1 cellular context compared by ENCODE assay signal in genomic region chr2:42132966-42133641, GRCh38.
TF ChIP-seq lines count a peak whose summit lies in the region.

No MANE protein-coding gene starts in this region.

TF ChIP-seq in HepG2, 621 proteins besides CTCF, POLR2A, EP300 and RAD21 (continued from another document and continues in another):
- TF ChIP-seq ZNF710 (CRISPR knock-in tag; IDR thresholded peaks at IDR 0.05; ENCODE audit: borderline replicate concordance) (peak; percentile 97), ZNF263 (CRISPR knock-in tag; IDR thresholded peaks at IDR 0.05) (peak; percentile 85), ZNF768 (CRISPR knock-in tag; IDR thresholded peaks at IDR 0.05) (peak; percentile 85), TARDBP (CRISPR knock-in tag; IDR thresholded peaks at IDR 0.05) (peak; percentile 94), TSC22D2 (CRISPR knock-in tag; IDR thresholded peaks at IDR 0.05; ENCODE audit: borderline replicate concordance) (peak; percentile 90; the same call in 1 of the 2 replicates), ZIK1 (CRISPR knock-in tag; IDR thresholded peaks at IDR 0.05; ENCODE audit: borderline replicate concordance, low read depth) (peak; percentile 97), HMG20B (CRISPR knock-in tag; conservative IDR thresholded peaks at IDR 0.05) (peak; percentile 86), HHEX (CRISPR knock-in tag; IDR thresholded peaks at IDR 0.05) (no peak), ZNF331 (CRISPR knock-in tag; IDR thresholded peaks at IDR 0.05) (peak; percentile 100), ARNTL (CRISPR knock-in tag; IDR thresholded peaks at IDR 0.05) (peak; percentile 85), ASH2L (IDR thresholded peaks at IDR 0.05; ENCODE audit: insufficient read length, low read depth, low read length) (peak; percentile 62), ZC3H13 (CRISPR knock-in tag; IDR thresholded peaks at IDR 0.05) (peak; percentile 87; the same call in 1 of the 2 replicates), KAT7 (CRISPR knock-in tag; IDR thresholded peaks at IDR 0.05; ENCODE audit: borderline replicate concordance) (peak; percentile 55; the same call in 1 of the 2 replicates), CBFB (CRISPR knock-in tag; IDR thresholded peaks at IDR 0.05) (peak; percentile 87), MYPOP (CRISPR knock-in tag; IDR thresholded peaks at IDR 0.05) (peak; percentile 93), ZMYM2 (CRISPR knock-in tag; IDR thresholded peaks at IDR 0.05) (peak; percentile 84; the same call in 1 of the 2 replicates), TOPORS (CRISPR knock-in tag; IDR thresholded peaks at IDR 0.05) (peak; percentile 75; the same call in 1 of the 2 replicates), ZSCAN12 (CRISPR knock-in tag; IDR thresholded peaks at IDR 0.05) (no peak), ZBTB4 (CRISPR knock-in tag; IDR thresholded peaks at IDR 0.05; ENCODE audit: borderline replicate concordance) (peak; percentile 100), NR2F6 (IDR thresholded peaks at IDR 0.05) (peak; percentile 76), NR2F6 (CRISPR knock-in tag; IDR thresholded peaks at IDR 0.05) (peak; percentile 92), MTA3 (CRISPR knock-in tag; IDR thresholded peaks at IDR 0.05) (no peak), SOX13 (IDR thresholded peaks at IDR 0.05) (peak; percentile 83), SOX13 (CRISPR knock-in tag; conservative IDR thresholded peaks at IDR 0.05 in 1 of 2, IDR thresholded peaks at IDR 0.05 in 1 of 2) (peak in 1 of 2 experiments; percentile 95; a peak in 2 of 4 replicates), IKZF5 (CRISPR knock-in tag; IDR thresholded peaks at IDR 0.05) (peak; percentile 97), ZNF224 (CRISPR knock-in tag; IDR thresholded peaks at IDR 0.05) (peak; percentile 85; the same call in 1 of the 2 replicates), SP1 (IDR thresholded peaks at IDR 0.05) (no peak), SP1 (CRISPR knock-in tag; IDR thresholded peaks at IDR 0.05) (peak; percentile 52), ZNF446 (CRISPR knock-in tag; IDR thresholded peaks at IDR 0.05) (no peak), ZNF691 (CRISPR knock-in tag; IDR thresholded peaks at IDR 0.05; ENCODE audit: borderline replicate concordance, low read depth) (peak; percentile 89), RELA (CRISPR knock-in tag; IDR thresholded peaks at IDR 0.05) (0 out of 2 replicates have a peak, but pooled peaks have one; percentile 95), SOX5 (CRISPR knock-in tag; IDR thresholded peaks at IDR 0.05; ENCODE audit: borderline replicate concordance) (peak; percentile 97), NKX3-1 (CRISPR knock-in tag; IDR thresholded peaks at IDR 0.05) (peak; percentile 94; the same call in 1 of the 2 replicates), ZNF703 (CRISPR knock-in tag; IDR thresholded peaks at IDR 0.05; ENCODE audit: borderline replicate concordance) (peak; percentile 96)
- TF ChIP-seq, protein P1, sequence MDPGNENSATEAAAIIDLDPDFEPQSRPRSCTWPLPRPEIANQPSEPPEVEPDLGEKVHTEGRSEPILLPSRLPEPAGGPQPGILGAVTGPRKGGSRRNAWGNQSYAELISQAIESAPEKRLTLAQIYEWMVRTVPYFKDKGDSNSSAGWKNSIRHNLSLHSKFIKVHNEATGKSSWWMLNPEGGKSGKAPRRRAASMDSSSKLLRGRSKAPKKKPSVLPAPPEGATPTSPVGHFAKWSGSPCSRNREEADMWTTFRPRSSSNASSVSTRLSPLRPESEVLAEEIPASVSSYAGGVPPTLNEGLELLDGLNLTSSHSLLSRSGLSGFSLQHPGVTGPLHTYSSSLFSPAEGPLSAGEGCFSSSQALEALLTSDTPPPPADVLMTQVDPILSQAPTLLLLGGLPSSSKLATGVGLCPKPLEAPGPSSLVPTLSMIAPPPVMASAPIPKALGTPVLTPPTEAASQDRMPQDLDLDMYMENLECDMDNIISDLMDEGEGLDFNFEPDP (CRISPR knock-in tag; conservative IDR thresholded peaks at IDR 0.05): no peak
- TF ChIP-seq, protein P2, sequence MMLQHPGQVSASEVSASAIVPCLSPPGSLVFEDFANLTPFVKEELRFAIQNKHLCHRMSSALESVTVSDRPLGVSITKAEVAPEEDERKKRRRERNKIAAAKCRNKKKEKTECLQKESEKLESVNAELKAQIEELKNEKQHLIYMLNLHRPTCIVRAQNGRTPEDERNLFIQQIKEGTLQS (CRISPR knock-in tag; IDR thresholded peaks at IDR 0.05): peak; percentile 99
- TF ChIP-seq, protein P3, sequence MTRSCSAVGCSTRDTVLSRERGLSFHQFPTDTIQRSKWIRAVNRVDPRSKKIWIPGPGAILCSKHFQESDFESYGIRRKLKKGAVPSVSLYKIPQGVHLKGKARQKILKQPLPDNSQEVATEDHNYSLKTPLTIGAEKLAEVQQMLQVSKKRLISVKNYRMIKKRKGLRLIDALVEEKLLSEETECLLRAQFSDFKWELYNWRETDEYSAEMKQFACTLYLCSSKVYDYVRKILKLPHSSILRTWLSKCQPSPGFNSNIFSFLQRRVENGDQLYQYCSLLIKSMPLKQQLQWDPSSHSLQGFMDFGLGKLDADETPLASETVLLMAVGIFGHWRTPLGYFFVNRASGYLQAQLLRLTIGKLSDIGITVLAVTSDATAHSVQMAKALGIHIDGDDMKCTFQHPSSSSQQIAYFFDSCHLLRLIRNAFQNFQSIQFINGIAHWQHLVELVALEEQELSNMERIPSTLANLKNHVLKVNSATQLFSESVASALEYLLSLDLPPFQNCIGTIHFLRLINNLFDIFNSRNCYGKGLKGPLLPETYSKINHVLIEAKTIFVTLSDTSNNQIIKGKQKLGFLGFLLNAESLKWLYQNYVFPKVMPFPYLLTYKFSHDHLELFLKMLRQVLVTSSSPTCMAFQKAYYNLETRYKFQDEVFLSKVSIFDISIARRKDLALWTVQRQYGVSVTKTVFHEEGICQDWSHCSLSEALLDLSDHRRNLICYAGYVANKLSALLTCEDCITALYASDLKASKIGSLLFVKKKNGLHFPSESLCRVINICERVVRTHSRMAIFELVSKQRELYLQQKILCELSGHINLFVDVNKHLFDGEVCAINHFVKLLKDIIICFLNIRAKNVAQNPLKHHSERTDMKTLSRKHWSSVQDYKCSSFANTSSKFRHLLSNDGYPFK (CRISPR knock-in tag; IDR thresholded peaks at IDR 0.05; ENCODE audit: borderline replicate concordance): peak; percentile 93; the same call in 1 of the 2 replicates
- TF ChIP-seq, protein P4, sequence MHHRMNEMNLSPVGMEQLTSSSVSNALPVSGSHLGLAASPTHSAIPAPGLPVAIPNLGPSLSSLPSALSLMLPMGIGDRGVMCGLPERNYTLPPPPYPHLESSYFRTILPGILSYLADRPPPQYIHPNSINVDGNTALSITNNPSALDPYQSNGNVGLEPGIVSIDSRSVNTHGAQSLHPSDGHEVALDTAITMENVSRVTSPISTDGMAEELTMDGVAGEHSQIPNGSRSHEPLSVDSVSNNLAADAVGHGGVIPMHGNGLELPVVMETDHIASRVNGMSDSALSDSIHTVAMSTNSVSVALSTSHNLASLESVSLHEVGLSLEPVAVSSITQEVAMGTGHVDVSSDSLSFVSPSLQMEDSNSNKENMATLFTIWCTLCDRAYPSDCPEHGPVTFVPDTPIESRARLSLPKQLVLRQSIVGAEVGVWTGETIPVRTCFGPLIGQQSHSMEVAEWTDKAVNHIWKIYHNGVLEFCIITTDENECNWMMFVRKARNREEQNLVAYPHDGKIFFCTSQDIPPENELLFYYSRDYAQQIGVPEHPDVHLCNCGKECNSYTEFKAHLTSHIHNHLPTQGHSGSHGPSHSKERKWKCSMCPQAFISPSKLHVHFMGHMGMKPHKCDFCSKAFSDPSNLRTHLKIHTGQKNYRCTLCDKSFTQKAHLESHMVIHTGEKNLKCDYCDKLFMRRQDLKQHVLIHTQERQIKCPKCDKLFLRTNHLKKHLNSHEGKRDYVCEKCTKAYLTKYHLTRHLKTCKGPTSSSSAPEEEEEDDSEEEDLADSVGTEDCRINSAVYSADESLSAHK (CRISPR knock-in tag; IDR thresholded peaks at IDR 0.05; ENCODE audit: borderline replicate concordance): peak; percentile 15; the same call in 1 of the 2 replicates
- TF ChIP-seq, protein P5, sequence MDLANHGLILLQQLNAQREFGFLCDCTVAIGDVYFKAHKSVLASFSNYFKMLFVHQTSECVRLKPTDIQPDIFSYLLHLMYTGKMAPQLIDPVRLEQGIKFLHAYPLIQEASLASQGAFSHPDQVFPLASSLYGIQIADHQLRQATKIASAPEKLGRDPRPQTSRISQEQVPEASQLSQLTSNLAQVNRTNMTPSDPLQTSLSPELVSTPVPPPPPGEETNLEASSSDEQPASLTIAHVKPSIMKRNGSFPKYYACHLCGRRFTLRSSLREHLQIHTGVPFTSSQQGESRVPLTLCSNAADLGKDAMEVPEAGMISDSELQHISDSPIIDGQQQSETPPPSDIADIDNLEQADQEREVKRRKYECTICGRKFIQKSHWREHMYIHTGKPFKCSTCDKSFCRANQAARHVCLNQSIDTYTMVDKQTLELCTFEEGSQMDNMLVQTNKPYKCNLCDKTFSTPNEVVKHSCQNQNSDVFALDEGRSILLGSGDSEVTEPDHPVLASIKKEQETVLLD (CRISPR knock-in tag; IDR thresholded peaks at IDR 0.05; ENCODE audit: low read depth): peak; percentile 70; the same call in 1 of the 2 replicates
- TF ChIP-seq, protein P6, sequence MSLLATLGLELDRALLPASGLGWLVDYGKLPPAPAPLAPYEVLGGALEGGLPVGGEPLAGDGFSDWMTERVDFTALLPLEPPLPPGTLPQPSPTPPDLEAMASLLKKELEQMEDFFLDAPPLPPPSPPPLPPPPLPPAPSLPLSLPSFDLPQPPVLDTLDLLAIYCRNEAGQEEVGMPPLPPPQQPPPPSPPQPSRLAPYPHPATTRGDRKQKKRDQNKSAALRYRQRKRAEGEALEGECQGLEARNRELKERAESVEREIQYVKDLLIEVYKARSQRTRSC (CRISPR knock-in tag; IDR thresholded peaks at IDR 0.05; ENCODE audit: low read depth): peak; percentile 91; the same call in 1 of the 2 replicates
- TF ChIP-seq, protein P7, sequence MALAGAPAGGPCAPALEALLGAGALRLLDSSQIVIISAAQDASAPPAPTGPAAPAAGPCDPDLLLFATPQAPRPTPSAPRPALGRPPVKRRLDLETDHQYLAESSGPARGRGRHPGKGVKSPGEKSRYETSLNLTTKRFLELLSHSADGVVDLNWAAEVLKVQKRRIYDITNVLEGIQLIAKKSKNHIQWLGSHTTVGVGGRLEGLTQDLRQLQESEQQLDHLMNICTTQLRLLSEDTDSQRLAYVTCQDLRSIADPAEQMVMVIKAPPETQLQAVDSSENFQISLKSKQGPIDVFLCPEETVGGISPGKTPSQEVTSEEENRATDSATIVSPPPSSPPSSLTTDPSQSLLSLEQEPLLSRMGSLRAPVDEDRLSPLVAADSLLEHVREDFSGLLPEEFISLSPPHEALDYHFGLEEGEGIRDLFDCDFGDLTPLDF (CRISPR knock-in tag; IDR thresholded peaks at IDR 0.05): peak; percentile 87
